ENCODE assay signal across 1 cellular context in genomic region chr7:22586101-22586805, GRCh38.
TF ChIP-seq lines count a peak whose summit lies in the region.

No MANE protein-coding gene starts in this region.

TF ChIP-seq in GM23338, 12 proteins besides CTCF, POLR2A, EP300 and RAD21 (continued from another document):
- TF ChIP-seq ZNF462 (CRISPR knock-in tag; IDR thresholded peaks at IDR 0.05) = no peak
- TF ChIP-seq CREB1 (CRISPR knock-in tag; IDR thresholded peaks at IDR 0.05; ENCODE audit: low read depth) = no peak
- TF ChIP-seq STAT1 (IDR thresholded peaks at IDR 0.05; ENCODE audit: unreplicated experiment) = no peak
- no peak for TF ChIP-seq EZH2phosphoT487 (IDR thresholded peaks at IDR 0.05; ENCODE audit: unreplicated experiment)
- TF ChIP-seq ETS1 (IDR thresholded peaks at IDR 0.05) = no peak
- TF ChIP-seq POLR2AphosphoS5 (IDR thresholded peaks at IDR 0.05; ENCODE audit: low read depth) = no peak
- no peak for TF ChIP-seq REST (IDR thresholded peaks at IDR 0.05; ENCODE audit: unreplicated experiment)
- TF ChIP-seq EZH2 (IDR thresholded peaks at IDR 0.05; ENCODE audit: low read depth, unreplicated experiment) = no peak
- no peak for TF ChIP-seq JUNB (IDR thresholded peaks at IDR 0.05; ENCODE audit: unreplicated experiment)
- no peak for TF ChIP-seq ZNF114 (CRISPR knock-in tag; IDR thresholded peaks at IDR 0.05)
